8 cellular contexts compared by ENCODE assay signal in genomic region chr14:23566112-23566781, GRCh38. TPM values are rescaled to one million over a fixed set of nuclear protein-coding genes. Genes with fewer than 3 reads are reported as not detected.
DNase-seq lines count a peak whose midpoint lies in the region; TF ChIP-seq lines count a peak whose summit lies in the region.
"Had no signal": no experiment of that assay in that cellular context is flagged by ENCODE, and none has a peak within 500 bp of the region (broad histone marks: within the 10 kb centered on the region; RNA-seq: fewer than 3 reads in every experiment).

No MANE protein-coding gene starts in this region.

- no peak overlapping the region for H3K56ac ChIP-seq in H9 (ENCODE audit: insufficient read length, low read depth, low read length)

- no peak overlapping the region for H3K18ac ChIP-seq in H9 (ENCODE audit: insufficient read length, low read depth, low read length)

- H2BK120ac ChIP-seq in H9 (ENCODE audit: low read depth, low read length, poor library complexity, severe bottlenecking) = no peak overlapping the region

- H3K9me3 ChIP-seq in H9 (ENCODE audit: control insufficient read depth, low read depth, low read length) (no peaks in the 10 kb centered on the region), esophagus squamous epithelium (no peaks in the 10 kb centered on the region), esophagus muscularis mucosa (no peaks in the 10 kb centered on the region)

- H3K27me3 ChIP-seq in H9 (ENCODE audit: insufficient read depth, low read length) (no peaks in the 10 kb centered on the region), esophagus squamous epithelium (peaks cover 0 to 6% (median 0%) of the 10 kb centered on the region in 4 donors), esophagus muscularis mucosa (peaks cover 0 to 7% (median 0%) of the 10 kb centered on the region in 4 donors)

- H3K4me1 Mint-ChIP-seq in H9 = peaks cover 29 to 34% of the 10 kb centered on the region in 2 experiments

- no peaks in the 10 kb centered on the region for H3K9me3 Mint-ChIP-seq in H9

- H3K27ac ChIP-seq in H9 (ENCODE audit: insufficient read length, low read depth, low read length) = no peak overlapping the region
- peak overlapping the region; percentile 88 for H3K27ac ChIP-seq in VCaP
- H3K27ac ChIP-seq in esophagus squamous epithelium = peak overlapping the region in 2 of 4 donors; percentile 90 to 92
- peak overlapping the region in 7 of 21 experiments; percentile 78 to 90 (median 87) for H3K27ac ChIP-seq in skin epidermis
- H3K27ac ChIP-seq in esophagus muscularis mucosa (replicated peaks in 1 of 4) = no peak overlapping the region

- no peak overlapping the region for H3K9ac ChIP-seq in H9 (ENCODE audit: extremely low read depth, insufficient read length, low read length)

- H3K23me2 ChIP-seq in H9 (ENCODE audit: insufficient read length, low read depth, low read length, poor library complexity, severe bottlenecking) = peaks cover 3% of the 10 kb centered on the region

- no CpG with 5 or more reads among the region's 10 CpGs for WGBS in H9 (ENCODE audit: extremely low coverage, insufficient read length, low lambda C conversion rate)
- WGBS in esophagus squamous epithelium, 2 donors = 87 to 94% methylated on average over 5 to 8 of the region's 10 CpGs
- WGBS in esophagus muscularis mucosa = 93% methylated on average over 9 of the region's 10 CpGs

- H3K27me3 Mint-ChIP-seq in H9 (ENCODE audit: low read depth) = no peaks in the 10 kb centered on the region; the same call in 1 of the 2 replicates

- H3K23ac ChIP-seq in H9 (ENCODE audit: insufficient read length, low read depth, low read length) = no peak overlapping the region

- H2BK15ac ChIP-seq in H9 (ENCODE audit: low read depth, low read length) = no peak overlapping the region

- no peak overlapping the region for H3K14ac ChIP-seq in H9 (ENCODE audit: insufficient read depth, low read length)

- no peak for TF ChIP-seq EP300 in esophagus muscularis mucosa (IDR thresholded peaks at IDR 0.05)

- no peak overlapping the region for H2BK12ac ChIP-seq in H9 (ENCODE audit: insufficient read length, low read depth, low read length)

- no peak overlapping the region for H3T11ph ChIP-seq in H9 (ENCODE audit: low read length)

- no peak overlapping the region for H2AK5ac ChIP-seq in H9 (ENCODE audit: insufficient read length, low read length)

- no peak overlapping the region for H4K91ac ChIP-seq in H9 (ENCODE audit: insufficient read length, low read depth, low read length)

- intact Hi-C loops in esophagus squamous epithelium (cut with DNase I) (no loop called here), esophagus muscularis mucosa (cut with DNase I) (no loop called here)

- peak overlapping the region; percentile 75 for H3K4me2 ChIP-seq in H9 (ENCODE audit: insufficient read depth, insufficient read length, low read length)

- no peak overlapping the region for H2BK20ac ChIP-seq in H9 (ENCODE audit: low read depth, low read length, poor library complexity, severe bottlenecking)

- no peak overlapping the region for H4K5ac ChIP-seq in H9 (ENCODE audit: insufficient read length, low read depth, low read length)

- H3K4me1 ChIP-seq in H9 (ENCODE audit: insufficient read depth, low read length) (peaks cover 9% of the 10 kb centered on the region), esophagus squamous epithelium (peaks cover 8 to 40% (median 16%) of the 10 kb centered on the region in 3 donors), esophagus muscularis mucosa (peaks cover 10 to 34% (median 23%) of the 10 kb centered on the region in 4 donors)

- peaks cover 7 to 48% (median 12%) of the 10 kb centered on the region in 3 donors for H3K36me3 ChIP-seq in esophagus squamous epithelium
- H3K36me3 ChIP-seq in esophagus muscularis mucosa = peaks cover 0 to 33% (median 18%) of the 10 kb centered on the region in 4 donors

- no peak overlapping the region for H3K4ac ChIP-seq in H9 (ENCODE audit: low read depth, low read length)

- H3K79me2 ChIP-seq in H9 (ENCODE audit: insufficient read depth, low read length) = no peaks in the 10 kb centered on the region

- peaks cover 3% of the 10 kb centered on the region for H4K20me1 ChIP-seq in H9 (ENCODE audit: control insufficient read depth, insufficient read depth, insufficient read length)

- peak overlapping the region in 1 of 3 experiments; percentile 39; a peak in 1 of 7 replicates for H3K27ac Mint-ChIP-seq in H9

- H4K8ac ChIP-seq in H9 (replicated peaks; ENCODE audit: insufficient read length, low read depth, low read length) = no peak overlapping the region

- H2AFZ ChIP-seq in H9 (ENCODE audit: low read length) = no peak overlapping the region

- H3K79me1 ChIP-seq in H9 (ENCODE audit: insufficient read depth, low read depth, low read length, poor library complexity, severe bottlenecking) = no peaks in the 10 kb centered on the region

- TF ChIP-seq POLR2A in esophagus squamous epithelium (IDR thresholded peaks at IDR 0.05) (no peak), esophagus muscularis mucosa (IDR thresholded peaks at IDR 0.05; ENCODE audit: low read depth) (no peak)

- H3K4me3 Mint-ChIP-seq in H9 = peak overlapping the region; percentile 95 to 99

- H3K4me3 ChIP-seq in esophagus squamous epithelium = peak overlapping the region in 3 of 4 donors; percentile 68 to 71 (median 68)
- H3K4me3 ChIP-seq in skin epidermis = peak overlapping the region in 5 of 7 experiments; percentile 38 to 61 (median 49)
- H3K4me3 ChIP-seq in esophagus muscularis mucosa = peak overlapping the region in 2 of 4 donors; percentile 63 to 79

- DNase-seq in H9 (no peak), esophagus squamous epithelium (lab: John Stamatoyannopoulos, UW) (no peak), NCI-H226 (no peak), esophagus muscularis mucosa (ENCODE audit: extremely low spot score) (no peak), D341Med (ENCODE audit: low spot score) (no peak)
- DNase-seq: hippocampal formation had no signal

- H3K36me3 Mint-ChIP-seq in H9 (ENCODE audit: insufficient read depth in 1 of 3, low read depth in 3 of 3) = peaks cover 9 to 44% (median 40%) of the 10 kb centered on the region in 3 experiments

- TF ChIP-seq CTCF in H9 (conservative IDR thresholded peaks at IDR 0.05) = no peak
- TF ChIP-seq CTCF in VCaP (conservative IDR thresholded peaks at IDR 0.05) = no peak
- TF ChIP-seq CTCF in esophagus squamous epithelium (IDR thresholded peaks at IDR 0.05) = no peak
- TF ChIP-seq CTCF in esophagus muscularis mucosa (IDR thresholded peaks at IDR 0.05) = no peak

- no peak overlapping the region for H2BK5ac ChIP-seq in H9 (ENCODE audit: insufficient read length, low read length)

RNA-seq across cellular contexts. Expression of gene AP1G2, which starts 1.3 kb away (rescaled TPM):
- total RNA-seq in H9 (2021) (107 and 121 TPM in 2 replicates), esophagus squamous epithelium (100 to 1,000 TPM in 1 of 4 donors, 10 to 100 TPM in 3; 58.0 to 116 (median 68.6) TPM), esophagus muscularis mucosa (10 to 100 TPM; 15.9 to 30.2 (median 20.0) TPM)

RNA-seq across cellular contexts. Expression of gene THTPA, which starts 10.2 kb away (rescaled TPM):
- total RNA-seq in H9 (2021) = 13.4 and 15.6 TPM in 2 replicates
- 10 to 100 TPM in 3 of 4 donors, 1 to 10 TPM in 1; 8.1 to 15.1 (median 13.8) TPM for total RNA-seq in esophagus squamous epithelium
- 10 to 100 TPM; 18.3 to 20.0 (median 19.7) TPM for total RNA-seq in esophagus muscularis mucosa

RNA-seq across cellular contexts. Expression of gene JPH4, which starts 12.3 kb away (rescaled TPM):
- total RNA-seq in H9 (2021) (6.7 and 6.8 TPM in 2 replicates), esophagus squamous epithelium (1 to 10 TPM in 1 of 4 donors, under 1 TPM in 1, not detected in 2; 0.21 to 2.7 TPM), esophagus muscularis mucosa (1 to 10 TPM in 3 of 4 donors, under 1 TPM in 1; 0.83 to 2.8 (median 2.0) TPM)

RNA-seq across cellular contexts. Expression of gene ZFHX2, which starts 14.7 kb away (rescaled TPM):
- total RNA-seq in H9 (2021) = 19.2 and 19.4 TPM in 2 replicates
- total RNA-seq in esophagus squamous epithelium = under 1 TPM; under 0.01 to 0.42 (median 0.20) TPM
- total RNA-seq in esophagus muscularis mucosa = 1 to 10 TPM in 3 of 4 donors, under 1 TPM in 1; 0.50 to 1.8 (median 1.2) TPM
